ENCODE assay signal across 17 cellular contexts in the genomic region with DNA sequence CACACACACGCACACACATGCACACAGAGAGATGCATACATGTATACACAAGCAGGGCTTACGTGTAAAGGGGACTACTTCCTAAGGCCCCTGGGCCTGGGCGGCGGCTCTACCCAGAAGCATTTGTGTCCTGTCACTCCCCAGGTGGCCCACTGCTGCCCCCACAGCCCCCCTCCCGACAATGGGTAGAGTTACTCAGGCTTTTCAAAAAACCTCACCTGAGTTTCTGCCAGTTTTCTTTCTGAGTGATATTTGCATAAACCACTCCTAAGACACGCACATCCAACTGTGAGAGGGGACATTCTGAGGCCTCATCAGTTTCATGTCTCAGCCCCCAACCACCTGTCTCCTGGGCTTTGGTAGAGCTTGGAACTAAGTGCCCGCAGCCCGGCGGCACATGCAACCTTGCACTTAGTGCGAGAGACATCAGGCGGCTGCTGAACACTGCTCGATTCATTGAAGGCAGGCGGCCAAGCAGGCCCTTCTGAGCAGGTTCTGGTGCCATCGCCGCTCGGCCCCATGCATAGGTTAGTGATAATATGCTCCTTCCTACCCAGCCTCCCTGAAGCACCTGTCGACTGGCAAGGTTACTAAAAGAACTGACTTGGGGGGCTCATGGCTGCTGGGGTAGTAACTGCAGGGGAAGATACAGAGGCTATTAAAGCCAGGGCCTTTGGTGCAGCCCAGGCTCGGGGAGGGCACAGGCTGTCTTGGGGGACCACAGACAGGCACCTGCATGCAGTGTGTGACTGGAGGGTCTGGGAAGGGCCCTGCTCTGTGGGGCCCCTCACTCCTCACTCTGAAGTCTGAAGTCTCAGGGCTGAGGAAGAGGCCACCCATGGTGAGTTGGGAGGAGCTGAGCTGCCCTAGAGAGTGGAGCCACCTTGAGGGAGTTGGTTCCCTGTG.
A peak's percentile ranks its signal among the peaks of the same experiment; 100 is the strongest.
DNase-seq lines count a peak whose midpoint lies in the region; ATAC-seq, FAIRE-seq and TF ChIP-seq lines count a peak whose summit lies in the region.
"Had no signal": no experiment of that assay in that cellular context is flagged by ENCODE, and none has a peak within 500 bp of the region (broad histone marks: within the 10 kb centered on the region; RNA-seq: fewer than 3 reads in every experiment).

No MANE protein-coding gene starts in this region.

- no peak overlapping the region for H2AK9ac ChIP-seq in IMR-90 (replicated peaks; ENCODE audit: low read depth, low read length, poor library complexity)

- H3K4me2 ChIP-seq in IMR-90 (ENCODE audit: low read depth, low read length) (no peak overlapping the region), H1 (ENCODE audit: insufficient read depth in 1 of 2, low read depth in 2 of 2, low read length in 2 of 2) (no peak overlapping the region)

- no peak for ATAC-seq in IMR-90 (ENCODE audit: low read depth)
- no peak for ATAC-seq in upper lobe of left lung (ENCODE audit: low FRiP score in 2 of 2)
- no peak for ATAC-seq in GM21619 (IDR thresholded peaks at IDR 0.05; ENCODE audit: unreplicated experiment)
- ATAC-seq in GM21529 (IDR thresholded peaks at IDR 0.05; ENCODE audit: unreplicated experiment), result no peak
- ATAC-seq: naive thymus-derived CD8-positive, alpha-beta T cell had no signal

- H3K18ac ChIP-seq in IMR-90 (ENCODE audit: low read depth, low read length), result no peak overlapping the region
- H3K18ac ChIP-seq in H1 (ENCODE audit: extremely low read depth, low read length), result no peak overlapping the region

- no peak for FAIRE-seq in H1 (lab: Jason Lieb, UNC)
- FAIRE-seq: A204.1 had no signal

- H2BK15ac ChIP-seq in IMR-90 (ENCODE audit: low read depth, low read length), result no peak overlapping the region
- peak overlapping the region; percentile 100; the same call in 1 of the 2 replicates for H2BK15ac ChIP-seq in H1 (ENCODE audit: low read length)

- POLR2A ChIA-PET in activated CD4-positive, alpha-beta memory T cell treated with anti-CD3 and anti-CD28 coated beads, Interleukin-2, amount 10 ng/mL, durations not matched to agents 7 days and 5 days (lab: Charles Lee), result no interaction called here
- POLR2A ChIA-PET in activated CD4-positive, alpha-beta memory T cell treated with anti-CD3 and anti-CD28 coated beads for 36 hours (lab: Charles Lee), result no interaction called here
- POLR2A ChIA-PET in IMR-90 (lab: Charles Lee; ENCODE audit: unreplicated experiment) (no interaction called here), H1 (lab: Charles Lee; ENCODE audit: partially characterized antibody) (no interaction called here)
- POLR2A ChIA-PET in activated CD4-positive, alpha-beta T cell treated with anti-CD3 and anti-CD28 coated beads, Interleukin-2, amount 10 ng/mL, durations not matched to agents 7 days and 5 days (lab: Charles Lee), result no interaction called here

- no peak overlapping the region for H3K27ac ChIP-seq in IMR-90 (ENCODE audit: insufficient read depth, low read length)
- no peak overlapping the region for H3K27ac ChIP-seq in H1 (ENCODE audit: low read depth, low read length)
- no peak overlapping the region for H3K27ac ChIP-seq in upper lobe of left lung
- H3K27ac ChIP-seq: RWPE1, thyroid gland had no signal

- H2AFZ ChIP-seq in IMR-90 (replicated peaks; ENCODE audit: low read length, poor library complexity) (peak overlapping the region; percentile 9), H1 (ENCODE audit: low read length) (no peak overlapping the region)

- H3K27me3 Mint-ChIP-seq in activated CD4-positive, alpha-beta memory T cell treated with anti-CD3 and anti-CD28 coated beads, Interleukin-2, amount 10 ng/mL, durations not matched to agents 7 days and 5 days, result no peaks in the 10 kb centered on the region
- peaks cover 6% of the 10 kb centered on the region for H3K27me3 Mint-ChIP-seq in activated CD4-positive, alpha-beta memory T cell treated with anti-CD3 and anti-CD28 coated beads for 36 hours
- H3K27me3 Mint-ChIP-seq in activated CD4-positive, alpha-beta T cell treated with anti-CD3 and anti-CD28 coated beads, Interleukin-2, amount 10 ng/mL, durations not matched to agents 7 days and 5 days, result no peaks in the 10 kb centered on the region

- H3K56ac ChIP-seq in IMR-90 (ENCODE audit: extremely low read depth, insufficient read depth, low read length), result no peak overlapping the region
- H3K56ac ChIP-seq in H1 (replicated peaks; ENCODE audit: insufficient read length, low read depth, low read length), result no peak overlapping the region

- H3K36me3 Mint-ChIP-seq in activated CD4-positive, alpha-beta memory T cell treated with anti-CD3 and anti-CD28 coated beads, Interleukin-2, amount 10 ng/mL, durations not matched to agents 7 days and 5 days (ENCODE audit: low read depth), result no peaks in the 10 kb centered on the region
- no peaks in the 10 kb centered on the region for H3K36me3 Mint-ChIP-seq in activated CD4-positive, alpha-beta memory T cell treated with anti-CD3 and anti-CD28 coated beads for 36 hours
- H3K36me3 Mint-ChIP-seq in activated CD4-positive, alpha-beta T cell treated with anti-CD3 and anti-CD28 coated beads, Interleukin-2, amount 10 ng/mL, durations not matched to agents 7 days and 5 days (ENCODE audit: low read depth), result no peaks in the 10 kb centered on the region
- H3K36me3 Mint-ChIP-seq: CD4-positive, CD25-positive, alpha-beta regulatory T cell; naive thymus-derived CD8-positive, alpha-beta T cell had no signal

- no peak overlapping the region for H4K8ac ChIP-seq in IMR-90 (ENCODE audit: low read depth in 2 of 2, low read length in 2 of 2)
- no peak overlapping the region; the same call in 1 of the 2 replicates for H4K8ac ChIP-seq in H1 (ENCODE audit: extremely low read depth, insufficient read depth, low read length)

- H4K91ac ChIP-seq in IMR-90 (ENCODE audit: insufficient read depth, low read depth, low read length) (no peak overlapping the region; the same call in 1 of the 2 replicates), H1 (replicated peaks; ENCODE audit: insufficient read length, low read length) (peak overlapping the region; percentile 68)

- H3K4me1 ChIP-seq in IMR-90 (ENCODE audit: control insufficient read depth, insufficient read depth, low read length), result peaks cover 8% of the 10 kb centered on the region
- H3K4me1 ChIP-seq in H1 (replicated peaks in 1 of 4; ENCODE audit: control insufficient read depth in 3 of 4, insufficient read depth in 4 of 4, low read length in 3 of 4), result peaks cover 2 to 9% (median 6%) of the 10 kb centered on the region in 4 experiments; a peak in 6 of 7 replicates
- H3K4me1 ChIP-seq in upper lobe of left lung, result no peaks in the 10 kb centered on the region
- H3K4me1 ChIP-seq: thyroid gland had no signal

- H3K9ac ChIP-seq in IMR-90 (ENCODE audit: low read depth, low read length) (no peak overlapping the region), H1 (replicated peaks in 1 of 4; ENCODE audit: extremely low read depth in 1 of 4, low read depth in 3 of 4, low read length in 3 of 4) (no peak overlapping the region)

- TF ChIP-seq RAD21 in IMR-90 (IDR thresholded peaks at IDR 0.05; ENCODE audit: low read length) (no peak), H1 (IDR thresholded peaks at IDR 0.05 in 1 of 2, conservative IDR thresholded peaks at IDR 0.05 in 1 of 2; ENCODE audit: low read depth in 2 of 2, low read length in 2 of 2) (no peak)

- TF ChIP-seq EP300 in H1 (IDR thresholded peaks at IDR 0.05; ENCODE audit: borderline replicate concordance in 1 of 2, low read depth in 2 of 2, low read length in 2 of 2), result no peak
- TF ChIP-seq EP300 in upper lobe of left lung (IDR thresholded peaks at IDR 0.05), result no peak

- H3K27me3 ChIP-seq in IMR-90 (ENCODE audit: control insufficient read depth, insufficient read depth, low read length), result no peaks in the 10 kb centered on the region
- no peaks in the 10 kb centered on the region for H3K27me3 ChIP-seq in H1 (replicated peaks in 1 of 4; ENCODE audit: control insufficient read depth in 3 of 4, extremely low read depth in 1 of 4, insufficient read depth in 3 of 4, low read length in 3 of 4)
- H3K27me3 ChIP-seq in upper lobe of left lung, result no peaks in the 10 kb centered on the region
- H3K27me3 ChIP-seq: thyroid gland had no signal

- H2BK5ac ChIP-seq in IMR-90 (ENCODE audit: low read depth, low read length, poor library complexity, severe bottlenecking) (no peak overlapping the region), H1 (ENCODE audit: low read depth, low read length) (0 out of 2 replicates have a peak overlapping the region, but pooled peaks have one; percentile 54)

- in situ Hi-C loops in IMR-90 (cut with MboI; ENCODE audit: low sequenced_read_pairs), result no loop called here

- BruUV-seq in IMR-90 (replicated peaks; lab: Mats Ljungman, UMichigan), result no TSS peak

- H2BK20ac ChIP-seq in IMR-90 (ENCODE audit: low read depth, low read length) (no peak overlapping the region), H1 (ENCODE audit: low read length) (0 out of 2 replicates have a peak overlapping the region, but pooled peaks have one; percentile 23)

- H3K36me3 ChIP-seq in IMR-90 (ENCODE audit: control insufficient read depth, insufficient read depth, low read length), result no peaks in the 10 kb centered on the region
- no peaks in the 10 kb centered on the region for H3K36me3 ChIP-seq in H1 (ENCODE audit: control insufficient read depth in 2 of 4, insufficient read depth in 4 of 4, low read length in 3 of 4)
- no peaks in the 10 kb centered on the region for H3K36me3 ChIP-seq in upper lobe of left lung
- H3K36me3 ChIP-seq: thyroid gland had no signal

- dilution Hi-C loops in IMR-90 (cut with HindIII; ENCODE audit: low sequenced_read_pairs, unreplicated experiment), result no loop called here

- H3K14ac ChIP-seq in IMR-90 (replicated peaks; ENCODE audit: low read depth, low read length), result no peak overlapping the region
- H3K14ac ChIP-seq in H1 (ENCODE audit: insufficient read length), result no peak overlapping the region

- H3K4me1 Mint-ChIP-seq in activated CD4-positive, alpha-beta memory T cell treated with anti-CD3 and anti-CD28 coated beads, Interleukin-2, amount 10 ng/mL, durations not matched to agents 7 days and 5 days, result no peaks in the 10 kb centered on the region
- H3K4me1 Mint-ChIP-seq in activated CD4-positive, alpha-beta memory T cell treated with anti-CD3 and anti-CD28 coated beads for 36 hours (ENCODE audit: low read depth), result no peaks in the 10 kb centered on the region
- H3K4me1 Mint-ChIP-seq in activated CD4-positive, alpha-beta T cell treated with anti-CD3 and anti-CD28 coated beads, Interleukin-2, amount 10 ng/mL, durations not matched to agents 7 days and 5 days, result no peaks in the 10 kb centered on the region
- H3K4me1 Mint-ChIP-seq: CD4-positive, CD25-positive, alpha-beta regulatory T cell; naive thymus-derived CD8-positive, alpha-beta T cell had no signal

- H3K9me1 ChIP-seq in IMR-90 (ENCODE audit: insufficient read depth, low read length), result peaks cover 9% of the 10 kb centered on the region; the same call in 1 of the 2 replicates

- H3K27ac Mint-ChIP-seq in activated CD4-positive, alpha-beta memory T cell treated with anti-CD3 and anti-CD28 coated beads, Interleukin-2, amount 10 ng/mL, durations not matched to agents 7 days and 5 days, result no peak overlapping the region
- H3K27ac Mint-ChIP-seq in activated CD4-positive, alpha-beta memory T cell treated with anti-CD3 and anti-CD28 coated beads for 36 hours, result no peak overlapping the region
- no peak overlapping the region for H3K27ac Mint-ChIP-seq in activated CD4-positive, alpha-beta T cell treated with anti-CD3 and anti-CD28 coated beads, Interleukin-2, amount 10 ng/mL, durations not matched to agents 7 days and 5 days
- H3K27ac Mint-ChIP-seq: CD4-positive, CD25-positive, alpha-beta regulatory T cell; naive thymus-derived CD8-positive, alpha-beta T cell had no signal

- CTCF ChIA-PET in activated CD4-positive, alpha-beta memory T cell treated with anti-CD3 and anti-CD28 coated beads, Interleukin-2, amount 10 ng/mL, durations not matched to agents 7 days and 5 days (lab: Charles Lee), result no interaction called here
- CTCF ChIA-PET in activated CD4-positive, alpha-beta memory T cell treated with anti-CD3 and anti-CD28 coated beads for 36 hours (lab: Charles Lee), result no interaction called here
- CTCF ChIA-PET in IMR-90 (lab: Yijun Ruan, JAX) (no interaction called here), H1 (lab: Charles Lee; ENCODE audit: partially characterized antibody) (no interaction called here)
- CTCF ChIA-PET in activated CD4-positive, alpha-beta T cell treated with anti-CD3 and anti-CD28 coated beads, Interleukin-2, amount 10 ng/mL, durations not matched to agents 7 days and 5 days (lab: Charles Lee), result no interaction called here

- H2BK120ac ChIP-seq in IMR-90 (ENCODE audit: low read depth, low read length) (no peak overlapping the region), H1 (replicated peaks; ENCODE audit: low read depth, low read length) (no peak overlapping the region)

- DNase-seq in activated CD4-positive, alpha-beta memory T cell treated with anti-CD3 and anti-CD28 coated beads, Interleukin-2, amount 10 ng/mL, durations not matched to agents 7 days and 5 days, result peak; percentile 12
- no peak for DNase-seq in activated CD4-positive, alpha-beta memory T cell treated with anti-CD3 and anti-CD28 coated beads for 36 hours
- DNase-seq in IMR-90, result no peak
- peak in 1 of 2 experiments; percentile 43 for DNase-seq in H1 (ENCODE audit: low read depth in 1 of 2, low spot score in 2 of 2)
- DNase-seq in upper lobe of left lung, result peak; percentile 15 to 57
- DNase-seq in activated CD4-positive, alpha-beta T cell treated with anti-CD3 and anti-CD28 coated beads, Interleukin-2, amount 10 ng/mL, durations not matched to agents 7 days and 5 days, result no peak
- DNase-seq: activated CD4-positive, alpha-beta T cell treated with anti-CD3 and anti-CD28 coated beads, Interleukin-2, amount 50 U/mL, for 1 hour; activated gamma-delta T cell treated with Interleukin-2 at 50 U/mL for 16 hours; CD4-positive, CD25-positive, alpha-beta regulatory T cell; naive thymus-derived CD8-positive, alpha-beta T cell; NCI-H1436; NCI-H524 had no signal

- no peaks in the 10 kb centered on the region for H3K9me3 Mint-ChIP-seq in activated CD4-positive, alpha-beta memory T cell treated with anti-CD3 and anti-CD28 coated beads, Interleukin-2, amount 10 ng/mL, durations not matched to agents 7 days and 5 days
- H3K9me3 Mint-ChIP-seq in activated CD4-positive, alpha-beta memory T cell treated with anti-CD3 and anti-CD28 coated beads for 36 hours, result peaks cover 3% of the 10 kb centered on the region
- no peaks in the 10 kb centered on the region for H3K9me3 Mint-ChIP-seq in activated CD4-positive, alpha-beta T cell treated with anti-CD3 and anti-CD28 coated beads, Interleukin-2, amount 10 ng/mL, durations not matched to agents 7 days and 5 days

- no peaks in the 10 kb centered on the region for H3K79me2 ChIP-seq in H1 (ENCODE audit: control insufficient read depth in 1 of 2, insufficient read depth in 2 of 2, low read length in 2 of 2)

- H3K4me3 Mint-ChIP-seq in activated CD4-positive, alpha-beta memory T cell treated with anti-CD3 and anti-CD28 coated beads, Interleukin-2, amount 10 ng/mL, durations not matched to agents 7 days and 5 days, result no peak overlapping the region
- H3K4me3 Mint-ChIP-seq in activated CD4-positive, alpha-beta memory T cell treated with anti-CD3 and anti-CD28 coated beads for 36 hours, result no peak overlapping the region
- no peak overlapping the region for H3K4me3 Mint-ChIP-seq in activated CD4-positive, alpha-beta T cell treated with anti-CD3 and anti-CD28 coated beads, Interleukin-2, amount 10 ng/mL, durations not matched to agents 7 days and 5 days
- H3K4me3 Mint-ChIP-seq: CD4-positive, CD25-positive, alpha-beta regulatory T cell; naive thymus-derived CD8-positive, alpha-beta T cell had no signal

- no peak for TF ChIP-seq CTCF in IMR-90 (conservative IDR thresholded peaks at IDR 0.05; ENCODE audit: low read depth, low read length)
- TF ChIP-seq CTCF in H1 (IDR thresholded peaks at IDR 0.05; ENCODE audit: control extremely low read depth in 1 of 3, insufficient read depth in 1 of 3, low read depth in 1 of 3, low read length in 3 of 3), result no peak
- TF ChIP-seq CTCF in upper lobe of left lung (IDR thresholded peaks at IDR 0.05), result no peak

- H3K23me2 ChIP-seq in H1 (ENCODE audit: low read depth, low read length), result no peaks in the 10 kb centered on the region

- H3K23ac ChIP-seq in IMR-90 (ENCODE audit: low read depth, low read length) (no peak overlapping the region), H1 (ENCODE audit: insufficient read length) (no peak overlapping the region)

- no peak overlapping the region for H3K4ac ChIP-seq in IMR-90 (ENCODE audit: low read depth, low read length)
- no peak overlapping the region for H3K4ac ChIP-seq in H1 (replicated peaks; ENCODE audit: insufficient read length, low read depth, low read length)

- peak overlapping the region; percentile 27; the same call in 1 of the 2 replicates for H2BK12ac ChIP-seq in H1 (ENCODE audit: low read depth, low read length)

- TF ChIP-seq POLR2A in IMR-90 (IDR thresholded peaks at IDR 0.05; ENCODE audit: low read depth, low read length) (no peak), H1 (IDR thresholded peaks at IDR 0.05; ENCODE audit: control extremely low read depth in 1 of 2, low read depth in 2 of 2, low read length in 2 of 2) (no peak), upper lobe of left lung (IDR thresholded peaks at IDR 0.05) (no peak)

- H4K5ac ChIP-seq in IMR-90 (ENCODE audit: low read depth, low read length), result no peak overlapping the region
- H4K5ac ChIP-seq in H1 (ENCODE audit: insufficient read length, low read depth, low read length), result no peak overlapping the region

- intact Hi-C loops in activated CD4-positive, alpha-beta memory T cell treated with anti-CD3 and anti-CD28 coated beads for 36 hours (cut with micrococcal nuclease), result no loop called here
- intact Hi-C loops in IMR-90 (cut with micrococcal nuclease), result no loop called here

- H3K79me1 ChIP-seq in IMR-90 (ENCODE audit: low read depth in 1 of 2, low read length in 2 of 2) (no peaks in the 10 kb centered on the region), H1 (ENCODE audit: low read depth, low read length) (no peaks in the 10 kb centered on the region)

- H2AK5ac ChIP-seq in IMR-90 (ENCODE audit: low read depth, low read length) (no peak overlapping the region), H1 (ENCODE audit: low read depth, low read length) (0 out of 2 replicates have a peak overlapping the region, but pooled peaks have one; percentile 3)

- H3K4me3 ChIP-seq in IMR-90 (ENCODE audit: insufficient read depth, low read depth, low read length) (no peak overlapping the region), H1 (ENCODE audit: extremely low read depth in 1 of 4, insufficient read depth in 2 of 4, low read depth in 3 of 4, low read length in 4 of 4) (no peak overlapping the region), upper lobe of left lung (no peak overlapping the region)
- H3K4me3 ChIP-seq: thyroid gland had no signal

- H4K20me1 ChIP-seq in IMR-90 (ENCODE audit: insufficient read depth, low read length) (no peaks in the 10 kb centered on the region), H1 (replicated peaks in 1 of 2; ENCODE audit: control insufficient read depth in 1 of 2, insufficient read depth in 2 of 2, low read length in 2 of 2) (no peaks in the 10 kb centered on the region)

- no peaks in the 10 kb centered on the region for H3K9me3 ChIP-seq in IMR-90 (ENCODE audit: control insufficient read depth, insufficient read depth, low read length)
- H3K9me3 ChIP-seq in H1 (ENCODE audit: insufficient read depth in 2 of 2, low read depth in 1 of 2, low read length in 1 of 2), result no peaks in the 10 kb centered on the region
- H3K9me3 ChIP-seq in upper lobe of left lung, result no peaks in the 10 kb centered on the region
- H3K9me3 ChIP-seq: thyroid gland had no signal

- WGBS in IMR-90 (ENCODE audit: extremely low coverage in 2 of 2, insufficient read length in 1 of 2), 2 experiments, result 94% methylated on average over 6 of the region's 18 CpGs; no CpG with 5 or more reads in 1 of the 2 experiments
- 91% methylated on average over 18 of the region's 18 CpGs; no CpG with 5 or more reads in 1 of the 2 experiments for WGBS in H1 (ENCODE audit: extremely low coverage in 1 of 2, insufficient coverage in 1 of 2, insufficient read length in 1 of 2, insufficient replicate concordance in 2 of 2, low coverage in 1 of 2, low lambda C conversion rate in 2 of 2, missing lambda C conversion rate in 1 of 2), 2 experiments
- WGBS in upper lobe of left lung, 2 donors, result 78 to 93% methylated on average over 7 to 18 of the region's 18 CpGs

Comparison
In these comparisons a context has a peak if more than half of its experiments do, and no peak if none do; other contexts are left out.
1. DNase-seq: peak in activated CD4-positive, alpha-beta memory T cell treated with anti-CD3 and anti-CD28 coated beads, Interleukin-2, amount 10 ng/mL, durations not matched to agents 7 days and 5 days (single experiment) and upper lobe of left lung (2 of 2); none in activated CD4-positive, alpha-beta memory T cell treated with anti-CD3 and anti-CD28 coated beads for 36 hours (single experiment), IMR-90 (single experiment) and activated CD4-positive, alpha-beta T cell treated with anti-CD3 and anti-CD28 coated beads, Interleukin-2, amount 10 ng/mL, durations not matched to agents 7 days and 5 days (single experiment).